Comparison of ENCODE assay signal across 8 cellular contexts in the genomic region with DNA sequence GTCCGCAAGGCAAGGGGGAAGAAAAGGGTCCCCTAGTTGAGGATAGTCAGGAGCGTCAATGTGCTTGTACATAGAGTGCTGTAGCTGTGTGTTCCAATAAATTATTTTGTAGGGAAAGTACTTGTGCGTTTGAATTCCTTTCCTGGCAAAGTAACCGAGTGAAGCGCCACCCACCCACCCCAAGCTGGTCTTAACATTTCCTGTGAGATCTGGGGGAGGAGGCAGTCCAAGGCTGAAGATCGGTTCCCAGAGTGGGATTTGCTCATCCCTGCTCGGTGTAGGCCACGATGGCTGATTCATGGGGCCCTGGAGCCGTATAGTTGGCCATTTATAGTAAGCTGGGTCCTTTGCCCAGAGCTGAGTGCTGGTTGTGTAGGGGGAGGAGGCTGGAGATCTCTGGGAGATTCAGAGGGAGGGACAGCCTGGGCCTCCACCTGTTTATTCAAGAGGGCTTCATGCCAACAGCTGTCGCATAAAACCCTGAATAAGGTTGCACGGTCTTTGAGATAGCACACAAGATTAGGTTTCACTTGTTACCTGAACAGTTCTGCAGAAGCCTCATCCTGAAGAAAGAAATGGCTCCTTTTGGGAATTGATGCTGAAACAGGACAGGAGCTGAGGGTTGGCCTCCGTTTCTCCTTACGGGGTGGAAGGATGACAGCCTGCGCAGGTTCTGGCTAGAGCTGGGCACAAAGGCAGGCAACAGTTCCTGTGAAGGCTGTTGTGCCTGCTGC. TPM values are rescaled to one million over a fixed set of nuclear protein-coding genes. Genes with fewer than 3 reads are reported as not detected.
DNase-seq lines count a peak whose midpoint lies in the region; ATAC-seq, FAIRE-seq and TF ChIP-seq lines count a peak whose summit lies in the region.

No MANE protein-coding gene starts in this region.

- H3K9me3 ChIP-seq in K562 (replicated peaks; ENCODE audit: control insufficient read depth, insufficient read depth, low read depth, low read length) (no peaks in the 10 kb centered on the region), left lung (no peaks in the 10 kb centered on the region)

- peak; percentile 87; the same call in 1 of the 2 replicates for TF ChIP-seq POLR2A in K562 (conservative IDR thresholded peaks at IDR 0.05)

- POLR2A ChIA-PET in K562 (lab: Yijun Ruan, JAX): interaction anchor here (0.6 to 6.1 kb wide), 47 partner anchors 8 to 1349 kb away, joined by 3 to 106 read pairs (median 4); a partner anchor contains a TSS

- peaks cover 48% of the 10 kb centered on the region; the same call in 2 of the 3 replicates for H3K36me3 ChIP-seq in K562 (ENCODE audit: control insufficient read depth, insufficient read depth, low read length)
- peaks cover 0 to 46% of the 10 kb centered on the region in 2 donors for H3K36me3 ChIP-seq in left lung

- ATAC-seq in K562 (peak; percentile 8), left lung (peak; percentile 2), HG03159 (IDR thresholded peaks at IDR 0.05; ENCODE audit: unreplicated experiment) (no peak)

- CTCF ChIA-PET in K562 (lab: Yijun Ruan, JAX; ENCODE audit: low intra/inter-chr PET ratio): no interaction called here

- 10% methylated on average over 14 of the region's 14 CpGs for WGBS in K562 (ENCODE audit: insufficient coverage, low coverage, missing lambda C conversion rate)

- H3K4me2 ChIP-seq in K562 (ENCODE audit: insufficient read depth, low read length): peak overlapping the region; percentile 97

- H3K4me3 ChIP-seq in K562 (peak overlapping the region; percentile 99), left lung (peak overlapping the region; percentile 99 to 100)

- peaks cover 28% of the 10 kb centered on the region for H4K20me1 ChIP-seq in K562 (replicated peaks; ENCODE audit: control insufficient read depth, insufficient read depth, low read length)

- peak overlapping the region; percentile 88 to 100 for H3K9ac ChIP-seq in K562 (ENCODE audit: insufficient read depth in 1 of 2, low read depth in 2 of 2, low read length in 2 of 2)

- H3K79me2 ChIP-seq in K562 (ENCODE audit: control insufficient read depth, insufficient read depth, low read length): peaks cover 63% of the 10 kb centered on the region

- H3K4me1 ChIP-seq in K562 (replicated peaks in 1 of 2; ENCODE audit: control insufficient read depth in 2 of 2, insufficient read depth in 2 of 2, low read length in 2 of 2): peaks cover 20 to 39% of the 10 kb centered on the region in 2 experiments; a peak in 4 of 5 replicates
- H3K4me1 ChIP-seq in left lung: peaks cover 26 to 83% of the 10 kb centered on the region in 2 donors

- H3K27me3 ChIP-seq in K562 (ENCODE audit: control insufficient read depth in 2 of 2, insufficient read depth in 2 of 2, low read length in 2 of 2) (no peaks in the 10 kb centered on the region), left lung (no peaks in the 10 kb centered on the region)

- H2AFZ ChIP-seq in K562 (ENCODE audit: low read depth, low read length): no peak overlapping the region

- DNase-seq in activated naive CD4-positive, alpha-beta T cell treated with Interleukin-2 at 50 U/mL for 16 hours: peak; percentile 27
- DNase-seq in activated naive CD4-positive, alpha-beta T cell (lab: John Stamatoyannopoulos, UW): no peak
- DNase-seq in NCI-H524 (lab: John Stamatoyannopoulos, UW) (peak; percentile 73 to 86), K562 (ENCODE audit: extremely low read depth in 1 of 4, low spot score in 3 of 4) (no peak), left lung (peak in 1 of 2 donors; percentile 34), superior temporal gyrus (ENCODE audit: extremely low spot score) (peak; percentile 55), GF-D8 (lab: John Stamatoyannopoulos, UW) (no peak)

- no peak for TF ChIP-seq EP300 in K562 (IDR thresholded peaks at IDR 0.05; ENCODE audit: low read length)

- intact Hi-C loops in K562 (cut with micrococcal nuclease) (loop anchor here (10.0 kb wide), 1 partner anchor 348 kb away; no protein-coding TSS in a partner anchor), left lung (cut with DNase I) (no loop called here)

- no TSS peak for BruUV-seq in K562 (replicated peaks; lab: Mats Ljungman, UMichigan)

- TF ChIP-seq CTCF in K562 (IDR thresholded peaks at IDR 0.05 in 2 of 3, conservative IDR thresholded peaks at IDR 0.05 in 1 of 3; ENCODE audit: insufficient read depth in 2 of 3, low read depth in 1 of 3, low read length in 3 of 3) (no peak), left lung (IDR thresholded peaks at IDR 0.05) (no peak)

- no peak for FAIRE-seq in K562 (lab: Jason Lieb, UNC)

- H3K9me1 ChIP-seq in K562 (ENCODE audit: control insufficient read depth, insufficient read depth, low read length): no peaks in the 10 kb centered on the region

- in situ Hi-C loops in K562 (cut with MboI): no loop called here

- H3K27ac ChIP-seq in K562 (ENCODE audit: extremely low read depth, low read depth, low read length) (peak overlapping the region; percentile 43; the same call in 2 of the 3 replicates), left lung (peak overlapping the region; percentile 59 to 99)

- TF ChIP-seq RAD21 in K562 (CRISPR knock-in tag; conservative IDR thresholded peaks at IDR 0.05 in 1 of 2, IDR thresholded peaks at IDR 0.05 in 1 of 2): no peak

RNA-seq across cellular contexts. Expression of a gene that starts 2.4 kb away (rescaled TPM):
- 183 and 296 TPM in 2 replicates for total RNA-seq in K562 (2011; cell fraction: chromatin; rRNA removed; ENCODE audit: low replicate concordance)
- 255 and 271 TPM in 2 replicates for total RNA-seq in K562 (2011; cell fraction: nucleolus; rRNA removed)
- 227 and 246 TPM in 2 replicates for total RNA-seq in K562 (2011; cell fraction: nucleoplasm; rRNA removed)
- total RNA-seq in K562 (2014; rRNA removed) (311 and 355 TPM in 2 replicates), K562 (2014; rRNA removed; fragmentation: Illumina TruSeq; extraction: Trizol) (320 and 405 TPM in 2 replicates), K562 (2015; rRNA removed; fragmentation: Illumina TruSeq; extraction: Trizol) (153 and 156 TPM in 2 replicates), K562 (2021) (308 and 361 TPM in 2 replicates), left lung (100 to 1,000 TPM; 204 to 308 TPM)
- polyA plus RNA-seq in K562 (2011; rRNA removed) (669 and 756 TPM in 2 replicates), K562 (2014; fragmentation: Illumina TruSeq; extraction: Trizol) (528 and 598 TPM in 2 replicates), K562 (2014; fragmentation: Nextera tagmentation; extraction: Ambion mirVana) (100 to 1,000 TPM in 1 of 2 experiments, 10 to 100 TPM in 1; 93.1 to 125 TPM), K562 (2014; rRNA removed) (638 and 723 TPM in 2 replicates)
- polyA plus RNA-seq in K562 (2011; cell fraction: cytosol; rRNA removed): 757 and 998 TPM in 2 replicates
- 651 and 768 TPM in 2 replicates for polyA plus RNA-seq in K562 (2011; cell fraction: nucleus; rRNA removed)
- 264 and 832 TPM in 2 replicates for polyA plus RNA-seq in K562 (2012)
- polyA minus RNA-seq in K562 (2011; rRNA and poly(A)+ RNA removed): 190 and 217 TPM in 2 replicates
- 89.9 and 115 TPM in 2 replicates for polyA minus RNA-seq in K562 (2011; cell fraction: cytosol; rRNA and poly(A)+ RNA removed)
- polyA minus RNA-seq in K562 (2011; cell fraction: nucleus; rRNA and poly(A)+ RNA removed): 99.2 and 197 TPM in 2 replicates

RNA-seq across cellular contexts. Expression of a gene that starts 9.8 kb away (rescaled TPM):
- 27.9 and 59.9 TPM in 2 replicates for total RNA-seq in K562 (2011; cell fraction: chromatin; rRNA removed; ENCODE audit: low replicate concordance)
- 57.2 and 59.7 TPM in 2 replicates for total RNA-seq in K562 (2011; cell fraction: nucleolus; rRNA removed)
- total RNA-seq in K562 (2011; cell fraction: nucleoplasm; rRNA removed): 42.7 and 46.9 TPM in 2 replicates
- total RNA-seq in K562 (2014; rRNA removed): 223 and 264 TPM in 2 replicates
- total RNA-seq in K562 (2014; rRNA removed; fragmentation: Illumina TruSeq; extraction: Trizol): 33.0 and 44.9 TPM in 2 replicates
- total RNA-seq in K562 (2015; rRNA removed; fragmentation: Illumina TruSeq; extraction: Trizol): 84.3 and 93.3 TPM in 2 replicates
- 109 and 110 TPM in 2 replicates for total RNA-seq in K562 (2021)
- polyA plus RNA-seq in K562 (2011; rRNA removed): 75.6 and 90.4 TPM in 2 replicates
- 89.9 and 177 TPM in 2 replicates for polyA plus RNA-seq in K562 (2011; cell fraction: cytosol; rRNA removed)
- 53.3 and 77.5 TPM in 2 replicates for polyA plus RNA-seq in K562 (2011; cell fraction: nucleus; rRNA removed)
- 85.4 and 89.3 TPM in 2 replicates for polyA plus RNA-seq in K562 (2012)
- 29.0 and 64.7 TPM in 2 replicates for polyA plus RNA-seq in K562 (2014; fragmentation: Illumina TruSeq; extraction: Trizol)
- 1 to 10 TPM; 3.0 to 8.2 TPM for polyA plus RNA-seq in K562 (2014; fragmentation: Nextera tagmentation; extraction: Ambion mirVana)
- 216 and 229 TPM in 2 replicates for polyA plus RNA-seq in K562 (2014; rRNA removed)
- 12.0 and 12.6 TPM in 2 replicates for polyA minus RNA-seq in K562 (2011; rRNA and poly(A)+ RNA removed)
- 14.5 and 18.6 TPM in 2 replicates for polyA minus RNA-seq in K562 (2011; cell fraction: cytosol; rRNA and poly(A)+ RNA removed)
- 16.3 and 27.0 TPM in 2 replicates for polyA minus RNA-seq in K562 (2011; cell fraction: nucleus; rRNA and poly(A)+ RNA removed)
- total RNA-seq in left lung: 10 to 100 TPM; 63.5 to 88.4 TPM

RNA-seq across cellular contexts. Expression of a gene that starts 20.6 kb away (rescaled TPM):
- 31.0 and 48.3 TPM in 2 replicates for total RNA-seq in K562 (2011; cell fraction: chromatin; rRNA removed; ENCODE audit: low replicate concordance)
- 30.9 and 36.7 TPM in 2 replicates for total RNA-seq in K562 (2011; cell fraction: nucleolus; rRNA removed)
- total RNA-seq in K562 (2011; cell fraction: nucleoplasm; rRNA removed): 33.9 and 34.4 TPM in 2 replicates
- total RNA-seq in K562 (2014; rRNA removed) (25.5 and 28.3 TPM in 2 replicates), K562 (2014; rRNA removed; fragmentation: Illumina TruSeq; extraction: Trizol) (28.6 and 29.0 TPM in 2 replicates), K562 (2015; rRNA removed; fragmentation: Illumina TruSeq; extraction: Trizol) (26.8 and 27.1 TPM in 2 replicates), K562 (2021) (51.8 and 54.3 TPM in 2 replicates), left lung (10 to 100 TPM; 16.1 to 27.2 TPM)
- polyA plus RNA-seq in K562 (2011; rRNA removed) (20.0 and 21.7 TPM in 2 replicates), K562 (2014; fragmentation: Illumina TruSeq; extraction: Trizol) (37.7 and 40.8 TPM in 2 replicates), K562 (2014; fragmentation: Nextera tagmentation; extraction: Ambion mirVana) (10 to 100 TPM; 10.9 to 13.1 TPM), K562 (2014; rRNA removed) (23.6 and 29.1 TPM in 2 replicates)
- 23.2 and 29.6 TPM in 2 replicates for polyA plus RNA-seq in K562 (2011; cell fraction: cytosol; rRNA removed)
- polyA plus RNA-seq in K562 (2011; cell fraction: nucleus; rRNA removed): 13.3 and 18.3 TPM in 2 replicates
- 23.3 and 33.4 TPM in 2 replicates for polyA plus RNA-seq in K562 (2012)
- polyA minus RNA-seq in K562 (2011; rRNA and poly(A)+ RNA removed): 31.6 and 37.3 TPM in 2 replicates
- 23.3 and 24.0 TPM in 2 replicates for polyA minus RNA-seq in K562 (2011; cell fraction: cytosol; rRNA and poly(A)+ RNA removed)
- 13.6 and 15.8 TPM in 2 replicates for polyA minus RNA-seq in K562 (2011; cell fraction: nucleus; rRNA and poly(A)+ RNA removed)

RNA-seq across cellular contexts. Expression of a gene that starts 47.8 kb away (rescaled TPM):
- 3.5 and 12.7 TPM in 2 replicates for total RNA-seq in K562 (2011; cell fraction: chromatin; rRNA removed; ENCODE audit: low replicate concordance)
- total RNA-seq in K562 (2011; cell fraction: nucleolus; rRNA removed): 3.9 and 6.0 TPM in 2 replicates
- total RNA-seq in K562 (2011; cell fraction: nucleoplasm; rRNA removed): 3.4 and 3.6 TPM in 2 replicates
- 0.24 and 0.32 TPM in 2 replicates for total RNA-seq in K562 (2014; rRNA removed)
- total RNA-seq in K562 (2014; rRNA removed; fragmentation: Illumina TruSeq; extraction: Trizol): 0.06 and 0.07 TPM in 2 replicates
- total RNA-seq in K562 (2015; rRNA removed; fragmentation: Illumina TruSeq; extraction: Trizol): 0.11 TPM in 2 replicates
- total RNA-seq in K562 (2021): 0.45 and 0.78 TPM in 2 replicates
- polyA plus RNA-seq in K562 (2011; rRNA removed): 0.22 and 0.79 TPM in 2 replicates
- 0.13 and 1.0 TPM in 2 replicates for polyA plus RNA-seq in K562 (2011; cell fraction: cytosol; rRNA removed)
- 1.9 and 12.3 TPM in 2 replicates for polyA plus RNA-seq in K562 (2011; cell fraction: nucleus; rRNA removed)
- 0.56 and 0.90 TPM in 2 replicates for polyA plus RNA-seq in K562 (2012)
- polyA plus RNA-seq in K562 (2014; fragmentation: Illumina TruSeq; extraction: Trizol): 0.30 and 0.31 TPM in 2 replicates
- under 1 TPM in 1 of 2 experiments, not detected in 1; 0.01 TPM for polyA plus RNA-seq in K562 (2014; fragmentation: Nextera tagmentation; extraction: Ambion mirVana)
- 0.31 and 0.41 TPM in 2 replicates for polyA plus RNA-seq in K562 (2014; rRNA removed)
- 0.09 and 0.74 TPM in 2 replicates for polyA minus RNA-seq in K562 (2011; rRNA and poly(A)+ RNA removed)
- polyA minus RNA-seq in K562 (2011; cell fraction: cytosol; rRNA and poly(A)+ RNA removed): 0.27 and 1.0 TPM in 2 replicates
- 0.56 and 2.4 TPM in 2 replicates for polyA minus RNA-seq in K562 (2011; cell fraction: nucleus; rRNA and poly(A)+ RNA removed)
- total RNA-seq in left lung: under 1 TPM; 0.03 to 0.10 TPM

Comparison
In these comparisons a context has a peak if more than half of its experiments do, and no peak if none do; other contexts are left out.
1. DNase-seq: peak in activated naive CD4-positive, alpha-beta T cell treated with Interleukin-2 at 50 U/mL for 16 hours (single experiment), NCI-H524 (2 of 2) and superior temporal gyrus (single experiment); none in activated naive CD4-positive, alpha-beta T cell (0 of 4), K562 (0 of 4) and GF-D8 (single experiment).